In genomic region chr2:71891719-71892118, GRCh38 we compare ENCODE assay signal across 28 cellular contexts.
"Had no signal": no experiment of that assay in that cellular context is flagged by ENCODE, and none has a peak within 500 bp of the region (broad histone marks: within the 10 kb centered on the region; RNA-seq: fewer than 3 reads in every experiment).

No MANE protein-coding gene starts in this region.

- H3K9me3 ChIP-seq: ascending aorta, SJCRH30 had no signal

- H2AFZ ChIP-seq: PC-9 had no signal

- H3K4me1 ChIP-seq: ascending aorta had no signal

- H3K36me3 ChIP-seq: ascending aorta, cardiac muscle cell, SJCRH30, WERI-Rb-1 had no signal

- H3K4me3 Mint-ChIP-seq: activated CD4-positive, alpha-beta memory T cell treated with anti-CD3 and anti-CD28 coated beads, Interleukin-2, amount 10 ng/mL, durations not matched to agents 7 days and 5 days; activated naive CD4-positive, alpha-beta T cell treated with anti-CD3 and anti-CD28 coated beads, Interleukin-2, amount 50 U/mL, for 24 hours; activated naive CD8-positive, alpha-beta T cell treated with anti-CD3 and anti-CD28 coated beads, Interleukin-2, amount 10 ng/mL, durations not matched to agents 7 days and 5 days; central memory CD8-positive, alpha-beta T cell had no signal

- DNase-seq: activated CD4-positive, alpha-beta T cell treated with anti-CD3 and anti-CD28 coated beads for 1 hour; activated CD4-positive, alpha-beta T cell treated with anti-CD3 and anti-CD28 coated beads for 48 hours; activated CD4-positive, CD25-positive, alpha-beta regulatory T cell; activated gamma-delta T cell; activated naive CD4-positive, alpha-beta T cell treated with Interleukin-2 at 50 U/mL for 16 hours; activated naive CD8-positive, alpha-beta T cell treated with anti-CD3 and anti-CD28 coated beads, Interleukin-2, amount 10 ng/mL, durations not matched to agents 7 days and 5 days; activated T-cell treated with anti-CD3 and anti-CD28 coated beads, Interleukin-2, amount 50 U/mL, for 48 hours; amygdala; NCI-H1105; NCI-H1417 treated with DMSO at 0.1 percent for 48 hours; NCI-H187 treated with DMSO at 0.1 percent for 48 hours; NCI-H2081; NCI-H226; NCI-H524 treated with DMSO at 0.1 percent for 48 hours; NK-92 treated with Interleukin-12 subunit alpha and Interleukin-12 subunit beta, amount 100 ng/mL, for 24 hours; PC-9; SHP77; T1000; WERI-Rb-1 had no signal

- H3K27me3 Mint-ChIP-seq: activated naive CD8-positive, alpha-beta T cell treated with anti-CD3 and anti-CD28 coated beads, Interleukin-2, amount 10 ng/mL, durations not matched to agents 7 days and 5 days had no signal

- FAIRE-seq: RCC 7860 had no signal

- H3K4me3 ChIP-seq: ascending aorta, cardiac muscle cell, PC-9, SJCRH30, SK-N-MC had no signal

- H3K4me2 ChIP-seq: KMS-11, PC-9 had no signal

- H3K27ac Mint-ChIP-seq: activated CD4-positive, alpha-beta memory T cell treated with anti-CD3 and anti-CD28 coated beads, Interleukin-2, amount 10 ng/mL, durations not matched to agents 7 days and 5 days; activated naive CD4-positive, alpha-beta T cell treated with anti-CD3 and anti-CD28 coated beads, Interleukin-2, amount 50 U/mL, for 24 hours; activated naive CD8-positive, alpha-beta T cell treated with anti-CD3 and anti-CD28 coated beads, Interleukin-2, amount 10 ng/mL, durations not matched to agents 7 days and 5 days had no signal

- H3K27me3 ChIP-seq: ascending aorta, SJCRH30 had no signal

- H3K4me1 Mint-ChIP-seq: activated CD4-positive, alpha-beta memory T cell treated with anti-CD3 and anti-CD28 coated beads, Interleukin-2, amount 10 ng/mL, durations not matched to agents 7 days and 5 days; activated naive CD4-positive, alpha-beta T cell treated with anti-CD3 and anti-CD28 coated beads, Interleukin-2, amount 50 U/mL, for 24 hours; activated naive CD8-positive, alpha-beta T cell treated with anti-CD3 and anti-CD28 coated beads, Interleukin-2, amount 10 ng/mL, durations not matched to agents 7 days and 5 days; central memory CD8-positive, alpha-beta T cell had no signal

- H3K9me3 Mint-ChIP-seq: activated CD4-positive, alpha-beta memory T cell treated with anti-CD3 and anti-CD28 coated beads, Interleukin-2, amount 10 ng/mL, durations not matched to agents 7 days and 5 days; activated naive CD4-positive, alpha-beta T cell treated with anti-CD3 and anti-CD28 coated beads, Interleukin-2, amount 50 U/mL, for 24 hours; activated naive CD8-positive, alpha-beta T cell treated with anti-CD3 and anti-CD28 coated beads, Interleukin-2, amount 10 ng/mL, durations not matched to agents 7 days and 5 days; central memory CD8-positive, alpha-beta T cell had no signal

- H3K27ac ChIP-seq: ascending aorta, cardiac muscle cell, KMS-11, PC-9, SJCRH30, SK-N-MC, WERI-Rb-1 had no signal

- H3K9ac ChIP-seq: KMS-11 had no signal

- H3K36me3 Mint-ChIP-seq: activated naive CD4-positive, alpha-beta T cell treated with anti-CD3 and anti-CD28 coated beads, Interleukin-2, amount 50 U/mL, for 24 hours; activated naive CD8-positive, alpha-beta T cell treated with anti-CD3 and anti-CD28 coated beads, Interleukin-2, amount 10 ng/mL, durations not matched to agents 7 days and 5 days had no signal
